ENCODE assay signal across 19 cellular contexts in the genomic region with DNA sequence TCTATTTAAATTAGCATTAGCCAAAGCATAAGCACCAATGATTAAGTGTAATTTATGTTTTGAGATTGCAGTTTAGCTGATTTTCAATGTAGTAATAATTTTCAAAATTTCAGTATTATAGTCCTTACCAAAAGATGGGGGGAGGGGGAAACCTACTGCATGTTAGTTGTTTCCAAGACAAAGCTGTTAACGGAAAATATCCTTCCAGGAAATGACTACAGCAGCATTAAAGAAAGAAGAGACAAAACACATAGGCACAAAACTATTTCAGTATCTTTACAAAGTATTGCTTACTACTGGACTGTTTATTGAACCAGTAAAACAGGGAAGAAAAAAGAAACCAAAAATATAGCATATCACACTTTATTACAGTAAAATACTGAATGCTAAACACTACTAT.
"Had no signal": no experiment of that assay in that cellular context is flagged by ENCODE, and none has a peak within 500 bp of the region (broad histone marks: within the 10 kb centered on the region; RNA-seq: fewer than 3 reads in every experiment).

No MANE protein-coding gene starts in this region.

- H3K9me3 Mint-ChIP-seq: stimulated activated naive CD8-positive, alpha-beta T cell treated with anti-CD3 and anti-CD28 coated beads, Interleukin-15, Interleukin-2, amounts not matched to agents 100 ng/mL and 50 ng/mL, for 24 hours; WTC11 had no signal

- H3K4me1 ChIP-seq: parathyroid adenoma had no signal

- H3K36me3 Mint-ChIP-seq: activated naive CD8-positive, alpha-beta T cell had no signal

- H3K9me3 ChIP-seq: upper lobe of left lung had no signal

- H3K4me3 Mint-ChIP-seq: activated naive CD8-positive, alpha-beta T cell; stimulated activated naive CD8-positive, alpha-beta T cell treated with anti-CD3 and anti-CD28 coated beads, Interleukin-15, Interleukin-2, amounts not matched to agents 100 ng/mL and 50 ng/mL, for 24 hours; WTC11 had no signal

- H3K27ac ChIP-seq: cardiac muscle cell, hepatocyte, parathyroid adenoma, upper lobe of left lung had no signal

- H3K27me3 Mint-ChIP-seq: activated naive CD8-positive, alpha-beta T cell; stimulated activated naive CD8-positive, alpha-beta T cell treated with anti-CD3 and anti-CD28 coated beads, Interleukin-15, Interleukin-2, amounts not matched to agents 100 ng/mL and 50 ng/mL, for 24 hours had no signal

- FAIRE-seq: astrocyte, colon had no signal

- H3K4me1 Mint-ChIP-seq: WTC11 had no signal

- ATAC-seq: WTC11 had no signal

- H3K27me3 ChIP-seq: cardiac muscle cell, hepatocyte, upper lobe of left lung had no signal

- H3K4me3 ChIP-seq: cardiac muscle cell, hepatocyte, upper lobe of left lung had no signal

- DNase-seq: activated CD4-positive, alpha-beta T cell treated with anti-CD3 and anti-CD28 coated beads, Interleukin-2, amount 50 U/mL, for 4 hours; activated gamma-delta T cell; effector CD8-positive, alpha-beta T cell; kidney glomerular epithelial cell; midbrain; retina; SHP77 treated with DMSO at 0.1 percent for 48 hours; stimulated activated CD4-positive, alpha-beta T cell treated with anti-CD3 and anti-CD28 coated beads, Interleukin-4, amount 100 ng/mL, for 1 hour; stimulated activated CD8-positive, alpha-beta memory T cell treated with anti-CD3 and anti-CD28 coated beads, Interleukin-4, amount 100 ng/mL, for 48 hours; T1000; upper lobe of left lung had no signal

- H3K27ac Mint-ChIP-seq: WTC11 had no signal
